18 cellular contexts compared by ENCODE assay signal in genomic region chr1:96968582-96969378, GRCh38.
DNase-seq lines count a peak whose midpoint lies in the region; ATAC-seq and TF ChIP-seq lines count a peak whose summit lies in the region.
"Had no signal": no experiment of that assay in that cellular context is flagged by ENCODE, and none has a peak within 500 bp of the region (broad histone marks: within the 10 kb centered on the region; RNA-seq: fewer than 3 reads in every experiment).

No MANE protein-coding gene starts in this region.

- in situ Hi-C loops in astrocyte of the spinal cord (cut with HindIII; ENCODE audit: low sequenced_read_pairs): no loop called here

- no peak overlapping the region for H3K4me3 ChIP-seq in astrocyte of the spinal cord (ENCODE audit: low read depth, low read length)
- H3K4me3 ChIP-seq: body of pancreas had no signal

- DNase-seq in HCEC 1CT (peak; percentile 59), astrocyte of the spinal cord (ENCODE audit: low read depth, low spot score) (peak; percentile 18), glutamatergic neuron (no peak), sciatic nerve (ENCODE audit: low spot score) (no peak), GM19240 (ENCODE audit: insufficient read length, low spot score) (no peak), NCI-H146 treated with DMSO at 0.1 percent for 48 hours (lab: John Stamatoyannopoulos, UW; ENCODE audit: unreplicated experiment) (no peak), OCI-M2 (lab: John Stamatoyannopoulos, UW; ENCODE audit: unreplicated experiment) (no peak), cerebellar cortex (ENCODE audit: low spot score) (no peak)
- DNase-seq: activated CD4-positive, alpha-beta T cell treated with anti-CD3 and anti-CD28 coated beads for 48 hours; activated CD8-positive, alpha-beta memory T cell treated with anti-CD3 and anti-CD28 coated beads, Interleukin-2, amount 50 U/mL, for 48 hours; activated naive CD4-positive, alpha-beta T cell; body of pancreas; effector CD8-positive, alpha-beta T cell; NCI-H1048; SIG-M5; T-helper 9 cell had no signal

- TF ChIP-seq CTCF in astrocyte of the spinal cord (IDR thresholded peaks at IDR 0.05; ENCODE audit: low read depth, low read length) (no peak), glutamatergic neuron (IDR thresholded peaks at IDR 0.05; ENCODE audit: partially characterized antibody, unreplicated experiment) (no peak)

- peaks cover 26% of the 10 kb centered on the region for H3K4me1 Mint-ChIP-seq in glutamatergic neuron (ENCODE audit: low read depth, unreplicated experiment)
- H3K4me1 Mint-ChIP-seq: stimulated activated effector memory CD8-positive, alpha-beta T cell treated with anti-CD3 and anti-CD28 coated beads, Interleukin-12 subunit alpha, Interleukin-12 subunit beta, amount 100 ng/mL, for 72 hours had no signal

- H3K9me3 Mint-ChIP-seq in glutamatergic neuron (ENCODE audit: unreplicated experiment): no peaks in the 10 kb centered on the region
- H3K9me3 Mint-ChIP-seq: stimulated activated effector memory CD8-positive, alpha-beta T cell treated with anti-CD3 and anti-CD28 coated beads, Interleukin-12 subunit alpha, Interleukin-12 subunit beta, amount 100 ng/mL, for 72 hours had no signal

- peak overlapping the region; percentile 43 for H3K27ac Mint-ChIP-seq in glutamatergic neuron (ENCODE audit: unreplicated experiment)
- H3K27ac Mint-ChIP-seq: stimulated activated effector memory CD8-positive, alpha-beta T cell treated with anti-CD3 and anti-CD28 coated beads, Interleukin-12 subunit alpha, Interleukin-12 subunit beta, amount 100 ng/mL, for 72 hours had no signal

- peaks cover 1% of the 10 kb centered on the region for H3K27me3 Mint-ChIP-seq in glutamatergic neuron (ENCODE audit: unreplicated experiment)

- H3K4me3 Mint-ChIP-seq in glutamatergic neuron (ENCODE audit: unreplicated experiment): no peak overlapping the region
- H3K4me3 Mint-ChIP-seq: stimulated activated effector memory CD8-positive, alpha-beta T cell treated with anti-CD3 and anti-CD28 coated beads, Interleukin-12 subunit alpha, Interleukin-12 subunit beta, amount 100 ng/mL, for 72 hours had no signal

- ATAC-seq in sciatic nerve: peak; percentile 53
- ATAC-seq: body of pancreas; HCT116; stimulated activated effector memory CD8-positive, alpha-beta T cell treated with anti-CD3 and anti-CD28 coated beads, Interleukin-12 subunit alpha, Interleukin-12 subunit beta, amount 100 ng/mL, for 72 hours had no signal

- intact Hi-C loops in sciatic nerve (cut with DNase I): no loop called here

- no peaks in the 10 kb centered on the region for H3K36me3 Mint-ChIP-seq in glutamatergic neuron (ENCODE audit: unreplicated experiment)
- H3K36me3 Mint-ChIP-seq: stimulated activated effector memory CD8-positive, alpha-beta T cell treated with anti-CD3 and anti-CD28 coated beads, Interleukin-12 subunit alpha, Interleukin-12 subunit beta, amount 100 ng/mL, for 72 hours had no signal

Comparison
In these comparisons a context has a peak if more than half of its experiments do, and no peak if none do; other contexts are left out.
1. DNase-seq: peak in HCEC 1CT (single experiment) and astrocyte of the spinal cord (single experiment); none in glutamatergic neuron (single experiment), sciatic nerve (single experiment), GM19240 (single experiment), NCI-H146 treated with DMSO at 0.1 percent for 48 hours (single experiment), OCI-M2 (single experiment) and cerebellar cortex (single experiment).